In genomic region chr5:69343083-69343482, GRCh38 we compare ENCODE assay signal across 26 cellular contexts.
"Had no signal": no experiment of that assay in that cellular context is flagged by ENCODE, and none has a peak within 500 bp of the region (broad histone marks: within the 10 kb centered on the region; RNA-seq: fewer than 3 reads in every experiment).

No MANE protein-coding gene starts in this region.

- DNase-seq: stimulated activated CD4-positive, alpha-beta T cell treated with anti-CD3 and anti-CD28 coated beads, Interleukin-2, amount 100 ng/mL, for 48 hours; stimulated activated CD4-positive, alpha-beta T cell treated with anti-CD3 and anti-CD28 coated beads, Interleukin-4, amount 100 ng/mL, for 1 hour; stimulated activated CD4-positive, alpha-beta T cell treated with anti-CD3 and anti-CD28 coated beads, Interleukin-4, amount 100 ng/mL, for 24 hours; stimulated activated CD4-positive, alpha-beta T cell treated with anti-CD3 and anti-CD28 coated beads, Interleukin-4, amount 100 ng/mL, for 4 hours; stimulated activated CD8-positive, alpha-beta memory T cell treated with anti-CD3 and anti-CD28 coated beads, Interleukin-4, amount 100 ng/mL, for 48 hours; stimulated activated naive B cell treated with anti-CD40 and anti-IgM and Interleukin-4, amounts not matched to agents 10 μg/mL and 1 μg/mL and 100 μg/mL, for 72 hours; stimulated activated naive CD4-positive, alpha-beta T cell; stimulated activated naive CD4-positive, alpha-beta T cell treated with Interleukin-2 at 50 U/mL for 16 hours; stimulated activated naive CD8-positive, alpha-beta T cell treated with anti-CD3 and anti-CD28 coated beads, Interleukin-15, amount 100 ng/mL, for 72 hours; stimulated activated naive CD8-positive, alpha-beta T cell treated with anti-CD3 and anti-CD28 coated beads, Interleukin-15, Interleukin-2, amounts not matched to agents 100 U/mL and 50 U/mL, for 24 hours; stomach; substantia nigra; testis; thyroid gland; tibial artery; transverse colon; trophoblast cell; upper lobe of left lung; upper lobe of right lung; uterus had no signal

- H3K27ac ChIP-seq: stomach, suprapubic skin, testis, thoracic aorta, thyroid gland, tibial artery, tibial nerve, transverse colon, upper lobe of left lung, upper lobe of right lung, uterus, vagina had no signal

- H3K4me3 ChIP-seq: stomach, suprapubic skin, testis, thoracic aorta, thyroid gland, tibial artery, tibial nerve, transverse colon, upper lobe of left lung, upper lobe of right lung, uterus, vagina had no signal

- ATAC-seq: stimulated activated effector memory CD8-positive, alpha-beta T cell treated with anti-CD3 and anti-CD28 coated beads, Interleukin-12 subunit alpha, Interleukin-12 subunit beta, amount 100 ng/mL, for 72 hours; stimulated activated memory B cell treated with anti-CD40 and anti-IgM and Interleukin-4, amounts not matched to agents 10 μg/mL and 1 μg/mL and 100 μg/mL, for 72 hours; stimulated activated naive B cell treated with anti-CD40 and anti-IgM and Interleukin-4, amounts not matched to agents 10 μg/mL and 1 μg/mL and 100 μg/mL, for 72 hours; stimulated activated naive CD8-positive, alpha-beta T cell treated with anti-CD3 and anti-CD28 coated beads, Interleukin-15, amount 100 ng/mL, for 72 hours; stimulated activated naive CD8-positive, alpha-beta T cell treated with anti-CD3 and anti-CD28 coated beads, Interleukin-15, Interleukin-2, amounts not matched to agents 100 U/mL and 50 U/mL, for 24 hours; upper lobe of right lung had no signal
